23 cellular contexts compared by ENCODE assay signal in genomic region chr6:136470044-136470443, GRCh38.
DNase-seq lines count a peak whose midpoint lies in the region; ATAC-seq, FAIRE-seq and TF ChIP-seq lines count a peak whose summit lies in the region.
"Had no signal": no experiment of that assay in that cellular context is flagged by ENCODE, and none has a peak within 500 bp of the region (broad histone marks: within the 10 kb centered on the region; RNA-seq: fewer than 3 reads in every experiment).

No MANE protein-coding gene starts in this region.

- CTCF ChIA-PET in K562 (lab: Yijun Ruan, JAX; ENCODE audit: low intra/inter-chr PET ratio) = no interaction called here

- no peaks in the 10 kb centered on the region for H3K9me1 ChIP-seq in K562 (ENCODE audit: control insufficient read depth, insufficient read depth, low read length)

- no peaks in the 10 kb centered on the region for H3K9me3 ChIP-seq in K562 (replicated peaks; ENCODE audit: control insufficient read depth, insufficient read depth, low read depth, low read length)
- no peaks in the 10 kb centered on the region for H3K9me3 ChIP-seq in right cardiac atrium (ENCODE audit: control insufficient read depth, low read length)
- H3K9me3 ChIP-seq: ascending aorta, Caco-2, tibial nerve had no signal

- H3K4me1 ChIP-seq in K562 (replicated peaks in 1 of 2; ENCODE audit: control insufficient read depth in 2 of 2, insufficient read depth in 2 of 2, low read length in 2 of 2) (0 out of 5 replicates have a peak, but pooled peaks cover 0 to 3% of the 10 kb centered on the region in 2 experiments), right cardiac atrium (ENCODE audit: control insufficient read depth, insufficient read depth, low read length) (no peaks in the 10 kb centered on the region)
- H3K4me1 ChIP-seq: ascending aorta, Caco-2 had no signal

- H3K27ac ChIP-seq in K562 (ENCODE audit: extremely low read depth, low read depth, low read length) (no peak overlapping the region), right cardiac atrium (ENCODE audit: low read length) (no peak overlapping the region)
- H3K27ac ChIP-seq: ascending aorta, tibial nerve had no signal

- H4K20me1 ChIP-seq in K562 (replicated peaks; ENCODE audit: control insufficient read depth, insufficient read depth, low read length) = no peaks in the 10 kb centered on the region

- no peaks in the 10 kb centered on the region for H3K36me3 ChIP-seq in K562 (ENCODE audit: control insufficient read depth, insufficient read depth, low read length)
- H3K36me3 ChIP-seq: ascending aorta, tibial nerve had no signal

- DNase-seq in SIG-M5 treated with dmso at 0.1 percent for 504 hours (lab: John Stamatoyannopoulos, UW; ENCODE audit: unreplicated experiment) (peak; percentile 39), SIG-M5 (lab: John Stamatoyannopoulos, UW) (no peak), K562 (ENCODE audit: extremely low read depth in 1 of 4, low spot score in 3 of 4) (no peak), left lobe of liver (ENCODE audit: low spot score) (no peak), posterior vena cava (ENCODE audit: low spot score) (no peak), GM12892 (ENCODE audit: insufficient read length) (no peak), right cardiac atrium (no peak)
- DNase-seq: activated CD4-positive, alpha-beta T cell treated with anti-CD3 and anti-CD28 coated beads for 36 hours; Caco-2; DMS79 treated with DMSO at 0.1 percent for 48 hours; erythroblast; foreskin fibroblast; NCI-H1092; NCI-H1930; NCI-H446 treated with DMSO at 0.1 percent for 48 hours; stimulated activated CD4-positive, alpha-beta T cell treated with anti-CD3 and anti-CD28 coated beads, Interleukin-4, amount 100 ng/mL, for 24 hours; stimulated activated naive CD8-positive, alpha-beta T cell treated with anti-CD3 and anti-CD28 coated beads, Interleukin-15, Interleukin-2, amounts not matched to agents 100 U/mL and 50 U/mL, for 24 hours; SW 1271 had no signal

- H3K4me3 ChIP-seq in K562 (no peak overlapping the region), right cardiac atrium (ENCODE audit: low read length) (no peak overlapping the region)
- H3K4me3 ChIP-seq: ascending aorta, tibial nerve had no signal

- POLR2A ChIA-PET in K562 (lab: Yijun Ruan, JAX) = interaction anchor here (0.8 kb wide), 1 partner anchor 76 kb away, joined by 3 read pairs; no protein-coding TSS in a partner anchor

- 4% methylated on average over 5 of the region's 5 CpGs for WGBS in K562 (ENCODE audit: insufficient coverage, low coverage, missing lambda C conversion rate)
- 65% methylated on average over 5 of the region's 5 CpGs for WGBS in right cardiac atrium

- BruUV-seq in K562 (replicated peaks; lab: Mats Ljungman, UMichigan) = no TSS peak

- H2AFZ ChIP-seq in K562 (ENCODE audit: low read depth, low read length) = no peak overlapping the region

- TF ChIP-seq EP300 in K562 (IDR thresholded peaks at IDR 0.05; ENCODE audit: low read length) = no peak

- intact Hi-C loops in K562 (cut with micrococcal nuclease) (no loop called here), posterior vena cava (cut with DNase I) (no loop called here), right cardiac atrium (cut with DNase I) (no loop called here)

- TF ChIP-seq RAD21 in K562 (CRISPR knock-in tag; conservative IDR thresholded peaks at IDR 0.05 in 1 of 2, IDR thresholded peaks at IDR 0.05 in 1 of 2) = no peak

- TF ChIP-seq POLR2A in K562 (conservative IDR thresholded peaks at IDR 0.05) = no peak
- TF ChIP-seq POLR2A in GM12892 (IDR thresholded peaks at IDR 0.05; ENCODE audit: low read depth, low read length) = no peak

- in situ Hi-C loops in K562 (cut with MboI) = no loop called here

- H3K9ac ChIP-seq in K562 (ENCODE audit: insufficient read depth in 1 of 2, low read depth in 2 of 2, low read length in 2 of 2) = no peak overlapping the region

- no peak overlapping the region for H3K4me2 ChIP-seq in K562 (ENCODE audit: insufficient read depth, low read length)

- H3K27me3 ChIP-seq in K562 (ENCODE audit: control insufficient read depth in 2 of 2, insufficient read depth in 2 of 2, low read length in 2 of 2) (no peaks in the 10 kb centered on the region), right cardiac atrium (ENCODE audit: control insufficient read depth, insufficient read depth) (no peaks in the 10 kb centered on the region)
- H3K27me3 ChIP-seq: ascending aorta, tibial nerve had no signal

- FAIRE-seq in K562 (lab: Jason Lieb, UNC) = no peak
- FAIRE-seq in GM12892 (lab: Jason Lieb, UNC) = no peak
- FAIRE-seq: A204.1 had no signal

- ATAC-seq in K562 = no peak
- ATAC-seq in left lobe of liver = peak; percentile 33
- no peak for ATAC-seq in GM19463 (IDR thresholded peaks at IDR 0.05; ENCODE audit: unreplicated experiment)
- no peak for ATAC-seq in right cardiac atrium
- ATAC-seq: activated CD4-positive, alpha-beta T cell treated with anti-CD3 and anti-CD28 coated beads for 36 hours; activated naive CD4-positive, alpha-beta T cell treated with anti-CD3 and anti-CD28 coated beads, Interleukin-2, amount 50 U/mL, for 72 hours; stimulated activated naive CD8-positive, alpha-beta T cell treated with anti-CD3 and anti-CD28 coated beads, Interleukin-15, Interleukin-2, amounts not matched to agents 100 U/mL and 50 U/mL, for 24 hours had no signal

- no peaks in the 10 kb centered on the region for H3K79me2 ChIP-seq in K562 (ENCODE audit: control insufficient read depth, insufficient read depth, low read length)

- no peak for TF ChIP-seq CTCF in K562 (IDR thresholded peaks at IDR 0.05 in 2 of 3, conservative IDR thresholded peaks at IDR 0.05 in 1 of 3; ENCODE audit: insufficient read depth in 2 of 3, low read depth in 1 of 3, low read length in 3 of 3)

TF ChIP-seq in K562, 482 proteins besides CTCF, POLR2A, EP300 and RAD21:
- no peak for TF ChIP-seq CEBPG (CRISPR knock-in tag; IDR thresholded peaks at IDR 0.05)
- peak; percentile 60 to 89; a peak in 2 of 4 replicates for TF ChIP-seq CEBPG (tag; conservative IDR thresholded peaks at IDR 0.05 in 1 of 2, IDR thresholded peaks at IDR 0.05 in 1 of 2)
- no peak for TF ChIP-seq ZNF263 (CRISPR knock-in tag; IDR thresholded peaks at IDR 0.05; ENCODE audit: borderline replicate concordance)
- TF ChIP-seq CEBPB (tag; IDR thresholded peaks at IDR 0.05) = peak; percentile 77
TF ChIP-seq in K562: peak in this region for 2.
